8 cellular contexts compared by ENCODE assay signal in the genomic region with DNA sequence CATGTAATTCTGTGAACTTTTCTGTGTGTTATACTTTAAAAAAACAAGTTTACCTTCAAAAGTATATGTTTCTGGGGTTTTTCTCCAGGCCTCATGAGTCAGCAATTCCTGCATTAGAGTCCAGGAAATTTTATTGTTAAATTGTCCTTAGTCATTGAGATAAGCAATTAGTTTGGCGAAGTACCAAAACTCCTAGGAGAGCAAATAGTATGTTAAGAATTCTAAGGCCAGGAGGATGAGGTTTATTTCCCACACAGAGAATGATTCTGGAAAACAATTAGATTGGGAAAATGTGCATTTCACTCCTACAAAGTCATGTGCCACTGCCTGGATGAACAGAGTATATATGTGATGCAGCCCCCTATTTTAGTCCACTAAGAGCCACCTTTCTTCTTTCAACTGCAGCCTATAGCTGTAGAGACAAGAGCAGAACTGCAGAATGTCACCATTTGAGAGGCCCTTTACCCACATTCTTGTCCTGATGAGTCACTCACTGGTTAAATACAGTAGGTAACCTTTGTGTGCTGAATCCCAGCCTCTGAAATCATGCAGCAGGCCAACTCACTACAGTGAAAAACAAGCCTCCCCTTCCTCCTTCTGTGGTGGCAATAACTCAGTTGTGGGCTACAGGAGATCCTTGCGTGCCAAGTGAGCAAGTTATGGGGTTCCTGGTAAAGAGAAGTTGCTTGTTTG.
A peak's percentile ranks its signal among the peaks of the same experiment; 100 is the strongest.
DNase-seq lines count a peak whose midpoint lies in the region; ATAC-seq and TF ChIP-seq lines count a peak whose summit lies in the region.

No MANE protein-coding gene starts in this region.

- no peak overlapping the region for H3K27ac Mint-ChIP-seq in activated CD8-positive, alpha-beta T cell treated with anti-CD3 and anti-CD28 coated beads, Interleukin-2, amount 10 ng/mL, durations not matched to agents 7 days and 5 days
- no peak overlapping the region for H3K27ac Mint-ChIP-seq in natural killer cell

- ATAC-seq in activated CD8-positive, alpha-beta T cell treated with anti-CD3 and anti-CD28 coated beads, Interleukin-2, amount 10 ng/mL, durations not matched to agents 7 days and 5 days, result peak; percentile 33
- ATAC-seq in natural killer cell (no peak), GM21515 (IDR thresholded peaks at IDR 0.05; ENCODE audit: unreplicated experiment) (no peak)

- no peaks in the 10 kb centered on the region for H3K27me3 ChIP-seq in effector memory CD4-positive, alpha-beta T cell (replicated peaks; ENCODE audit: control insufficient read depth, insufficient read depth, low read length, poor library complexity, severe bottlenecking)

- no peak overlapping the region for H3K4me3 ChIP-seq in effector memory CD4-positive, alpha-beta T cell (ENCODE audit: insufficient read depth, low read depth, low read length, poor library complexity, severe bottlenecking)

- H3K9me3 ChIP-seq in effector memory CD4-positive, alpha-beta T cell (ENCODE audit: control insufficient read depth, low read length), result no peaks in the 10 kb centered on the region

- no peak for TF ChIP-seq CTCF in natural killer cell (IDR thresholded peaks at IDR 0.05)

- no peaks in the 10 kb centered on the region for H3K36me3 Mint-ChIP-seq in activated CD8-positive, alpha-beta T cell treated with anti-CD3 and anti-CD28 coated beads, Interleukin-2, amount 10 ng/mL, durations not matched to agents 7 days and 5 days (ENCODE audit: low read depth)
- H3K36me3 Mint-ChIP-seq in natural killer cell, result no peaks in the 10 kb centered on the region

- peaks cover 10% of the 10 kb centered on the region for H3K27me3 Mint-ChIP-seq in activated CD8-positive, alpha-beta T cell treated with anti-CD3 and anti-CD28 coated beads, Interleukin-2, amount 10 ng/mL, durations not matched to agents 7 days and 5 days (ENCODE audit: low read depth)
- H3K27me3 Mint-ChIP-seq in natural killer cell (ENCODE audit: low read depth in 2 of 2), result peaks cover 12 to 14% of the 10 kb centered on the region in 2 donors

- POLR2A ChIA-PET in activated CD8-positive, alpha-beta T cell treated with anti-CD3 and anti-CD28 coated beads, Interleukin-2, amount 10 ng/mL, durations not matched to agents 7 days and 5 days (lab: Charles Lee), result no interaction called here

- intact Hi-C loops in natural killer cell (cut with micrococcal nuclease), result no loop called here

- DNase-seq in A172 (ENCODE audit: low spot score) (peak; percentile 96), HS-27A (ENCODE audit: low read depth) (peak; percentile 95), iPS-NIHi7 (ENCODE audit: extremely low spot score) (peak; percentile 64), natural killer cell (no peak), globus pallidus (ENCODE audit: low spot score) (no peak)
- no peak for DNase-seq in activated CD8-positive, alpha-beta T cell treated with anti-CD3 and anti-CD28 coated beads, Interleukin-2, amount 10 ng/mL, durations not matched to agents 7 days and 5 days
- no peak for DNase-seq in effector memory CD4-positive, alpha-beta T cell

- H3K4me3 Mint-ChIP-seq in activated CD8-positive, alpha-beta T cell treated with anti-CD3 and anti-CD28 coated beads, Interleukin-2, amount 10 ng/mL, durations not matched to agents 7 days and 5 days, result no peak overlapping the region
- H3K4me3 Mint-ChIP-seq in natural killer cell, result no peak overlapping the region

- CTCF ChIA-PET in activated CD8-positive, alpha-beta T cell treated with anti-CD3 and anti-CD28 coated beads, Interleukin-2, amount 10 ng/mL, durations not matched to agents 7 days and 5 days (lab: Charles Lee), result no interaction called here

- peaks cover 19% of the 10 kb centered on the region for H3K4me1 Mint-ChIP-seq in activated CD8-positive, alpha-beta T cell treated with anti-CD3 and anti-CD28 coated beads, Interleukin-2, amount 10 ng/mL, durations not matched to agents 7 days and 5 days (ENCODE audit: low read depth)
- H3K4me1 Mint-ChIP-seq in natural killer cell, result no peaks in the 10 kb centered on the region

- H3K4me1 ChIP-seq in effector memory CD4-positive, alpha-beta T cell (ENCODE audit: control insufficient read depth, insufficient read depth, low read length, poor library complexity, severe bottlenecking), result no peaks in the 10 kb centered on the region

- H3K9me3 Mint-ChIP-seq in activated CD8-positive, alpha-beta T cell treated with anti-CD3 and anti-CD28 coated beads, Interleukin-2, amount 10 ng/mL, durations not matched to agents 7 days and 5 days (ENCODE audit: insufficient read depth), result no peaks in the 10 kb centered on the region
- H3K9me3 Mint-ChIP-seq in natural killer cell, result no peaks in the 10 kb centered on the region

- H3K27ac ChIP-seq in effector memory CD4-positive, alpha-beta T cell (ENCODE audit: insufficient read depth, low read length, poor library complexity, severe bottlenecking), result no peak overlapping the region

- H3K36me3 ChIP-seq in effector memory CD4-positive, alpha-beta T cell (ENCODE audit: control insufficient read depth, insufficient read depth, low read length), result no peaks in the 10 kb centered on the region

Comparison
In these comparisons a context has a peak if more than half of its experiments do, and no peak if none do; other contexts are left out.
1. DNase-seq: peak in A172 (single experiment), HS-27A (single experiment) and iPS-NIHi7 (single experiment); none in activated CD8-positive, alpha-beta T cell treated with anti-CD3 and anti-CD28 coated beads, Interleukin-2, amount 10 ng/mL, durations not matched to agents 7 days and 5 days (single experiment), natural killer cell (single experiment), globus pallidus (single experiment) and effector memory CD4-positive, alpha-beta T cell (0 of 3).